In the genomic region with DNA sequence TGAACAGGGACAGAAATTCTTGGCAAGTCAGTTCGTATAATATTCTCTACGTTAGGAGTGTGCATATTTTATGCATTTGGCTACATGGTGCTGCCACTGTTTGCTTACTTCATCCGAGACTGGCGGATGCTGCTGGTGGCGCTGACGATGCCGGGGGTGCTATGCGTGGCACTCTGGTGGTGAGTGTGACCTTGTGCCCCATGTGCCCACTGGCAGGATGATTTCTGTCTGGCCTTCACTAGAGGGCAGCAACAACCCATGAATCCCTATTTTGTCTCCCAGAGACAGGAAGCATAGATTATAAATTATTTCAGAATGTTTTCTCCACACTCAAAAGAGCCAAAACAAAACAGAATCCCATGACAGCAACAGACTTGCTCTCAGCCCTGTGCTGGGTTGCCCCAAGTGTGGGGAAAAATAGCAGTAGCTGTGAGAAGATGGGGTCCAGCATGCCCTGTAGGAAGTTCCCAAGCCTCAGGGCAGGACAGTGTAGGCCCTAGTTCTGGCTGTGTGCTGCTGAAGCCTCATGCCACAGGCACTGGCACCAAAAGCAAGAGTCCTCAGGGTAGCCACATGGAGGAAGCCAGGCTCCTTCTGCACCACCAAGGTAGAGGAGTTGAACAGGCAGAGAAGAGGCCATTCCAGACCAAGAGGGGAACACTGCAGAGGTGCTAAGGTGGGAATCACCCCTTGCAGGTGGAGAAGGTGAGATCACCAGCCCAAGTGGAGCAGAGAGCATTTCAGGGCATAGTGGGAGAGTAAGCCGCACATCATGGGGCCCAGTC, we compare ENCODE assay signal across 1 cellular context.
TF ChIP-seq lines count a peak whose summit lies in the region.

No MANE protein-coding gene starts in this region.

TF ChIP-seq in A549, 52 proteins besides CTCF, POLR2A, EP300 and RAD21 (continued from another document):
- TF ChIP-seq JUN (IDR thresholded peaks at IDR 0.05) (no peak), EHMT2 (IDR thresholded peaks at IDR 0.05; ENCODE audit: low read depth) (no peak), SREBF2 (IDR thresholded peaks at IDR 0.05) (no peak), RNF2 (IDR thresholded peaks at IDR 0.05; ENCODE audit: borderline replicate concordance, low read depth) (no peak), SMC3 (IDR thresholded peaks at IDR 0.05) (peak; percentile 81), NFE2L2 (conservative IDR thresholded peaks at IDR 0.05; ENCODE audit: low read length) (no peak)
